In the genomic region with DNA sequence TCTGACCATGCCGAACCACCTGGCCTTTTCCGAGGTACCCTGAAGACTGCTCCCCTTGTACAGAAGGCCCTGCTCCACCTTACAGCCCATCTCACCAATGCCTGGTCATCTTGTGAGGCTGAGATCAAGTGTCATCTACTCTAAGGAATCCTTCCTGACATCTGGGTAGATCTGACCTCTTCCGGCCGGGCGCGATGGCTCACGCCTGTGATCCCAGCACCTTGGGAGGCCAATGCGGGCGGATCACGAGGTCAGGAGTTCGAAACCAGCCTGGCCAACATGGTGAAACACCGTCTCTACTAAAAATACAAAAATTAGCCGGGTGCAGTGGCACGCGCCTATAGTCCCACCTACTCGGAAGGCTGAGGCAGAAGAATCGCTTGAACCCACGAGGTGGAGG, we compare ENCODE assay signal across 20 cellular contexts.
"Had no signal": no experiment of that assay in that cellular context is flagged by ENCODE, and none has a peak within 500 bp of the region (broad histone marks: within the 10 kb centered on the region; RNA-seq: fewer than 3 reads in every experiment).

No MANE protein-coding gene starts in this region.

- H3K4me3 Mint-ChIP-seq: activated naive CD8-positive, alpha-beta T cell treated with anti-CD3 and anti-CD28 coated beads for 36 hours; T-helper 2 cell treated with Interferon-gamma antibody and Interleukin-4, amounts not matched to agents 5 μg/mL and 100 μg/mL, for 36 hours had no signal

- H3K27ac Mint-ChIP-seq: activated naive CD8-positive, alpha-beta T cell treated with anti-CD3 and anti-CD28 coated beads for 36 hours; T-helper 2 cell treated with Interferon-gamma antibody and Interleukin-4, amounts not matched to agents 5 μg/mL and 100 μg/mL, for 36 hours had no signal

- H3K27me3 ChIP-seq: body of pancreas, esophagus muscularis mucosa, left lung, sigmoid colon, spleen, thyroid gland had no signal

- DNase-seq: activated CD4-positive, alpha-beta T cell treated with anti-CD3 and anti-CD28 coated beads, Interleukin-2, amount 50 U/mL, for 1 hour; activated effector memory CD4-positive, alpha-beta T cell treated with anti-CD3 and anti-CD28 coated beads, Interleukin-2, amount 50 U/mL, for 16 hours; activated naive CD8-positive, alpha-beta T cell treated with anti-CD3 and anti-CD28 coated beads for 36 hours; activated T-cell treated with anti-CD3 and anti-CD28 coated beads, Interleukin-2, amount 50 U/mL, for 1 hour; amygdala; body of pancreas; central memory CD4-positive, alpha-beta T cell; effector CD4-positive, alpha-beta T cell; glutamatergic neuron; hypothalamus; kidney; left lung; naive thymus-derived CD8-positive, alpha-beta T cell; sigmoid colon; spleen; thyroid gland had no signal

- ATAC-seq: activated CD4-positive, CD25-positive, alpha-beta regulatory T cell treated with anti-CD3 and anti-CD28 coated beads, Interleukin-2, amount 50 U/mL, for 24 hours; body of pancreas; left lung; naive thymus-derived CD8-positive, alpha-beta T cell had no signal

- H3K4me3 ChIP-seq: body of pancreas, coronary artery, esophagus muscularis mucosa, left lung, sigmoid colon, spleen, thyroid gland had no signal

- H3K27me3 Mint-ChIP-seq: activated naive CD8-positive, alpha-beta T cell treated with anti-CD3 and anti-CD28 coated beads for 36 hours; naive thymus-derived CD8-positive, alpha-beta T cell had no signal

- H3K27ac ChIP-seq: coronary artery, sigmoid colon, thyroid gland had no signal

- H3K36me3 ChIP-seq: sigmoid colon, thyroid gland had no signal

- H3K9me3 ChIP-seq: body of pancreas, esophagus muscularis mucosa, left lung, sigmoid colon, thyroid gland had no signal

- H3K9me3 Mint-ChIP-seq: activated naive CD8-positive, alpha-beta T cell treated with anti-CD3 and anti-CD28 coated beads for 36 hours; naive thymus-derived CD8-positive, alpha-beta T cell; T-helper 2 cell treated with Interferon-gamma antibody and Interleukin-4, amounts not matched to agents 5 μg/mL and 100 μg/mL, for 36 hours had no signal
